Comparison of ENCODE assay signal across 8 cellular contexts in the genomic region with DNA sequence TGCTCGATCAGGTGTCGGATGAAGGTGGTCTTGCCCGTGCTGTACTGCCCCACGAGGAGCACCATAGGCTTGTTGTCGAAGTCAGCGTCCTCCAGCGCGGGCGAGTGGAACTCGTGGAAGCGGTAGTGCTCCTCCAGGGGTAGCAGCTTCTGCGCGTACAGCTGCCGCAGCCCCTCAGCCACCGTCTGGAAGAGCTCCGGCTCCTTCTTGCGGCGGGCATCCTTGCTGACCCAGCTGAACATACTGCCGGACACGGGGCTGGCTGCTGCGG. TPM values are rescaled to one million over a fixed set of nuclear protein-coding genes. Genes with fewer than 3 reads are reported as not detected.
A peak's percentile ranks its signal among the peaks of the same experiment; 100 is the strongest.
DNase-seq lines count a peak whose midpoint lies in the region; ATAC-seq, FAIRE-seq and TF ChIP-seq lines count a peak whose summit lies in the region.

No MANE protein-coding gene starts in this region.

- WGBS in small intestine, 3 donors = 0% methylated on average over 19 to 21 of the region's 21 CpGs

- H3K4me1 Mint-ChIP-seq in HFFc6 (ENCODE audit: low read depth) = peaks cover 55% of the 10 kb centered on the region
- H3K4me1 Mint-ChIP-seq in activated T-helper 1 cell treated with anti-CD3 and anti-CD28 coated beads, Interleukin-12 subunit alpha, Interleukin-12 subunit beta, Interleukin-2, Interleukin-4 antibody, amounts not matched to agents 30 ng/mL and 10 ng/mL and 1 ng/mL, durations not matched to agents 14 hours and 24 hours and 36 hours (ENCODE audit: low read depth) = peaks cover 68% of the 10 kb centered on the region

- DNase-seq in BJ (ENCODE audit: low read depth) (no peak), HFFc6 (no peak), right atrium auricular region (ENCODE audit: low spot score) (peak; percentile 72), small intestine (no peak), NCI-H774 (lab: John Stamatoyannopoulos, UW) (no peak), UCSD-AML1 (lab: John Stamatoyannopoulos, UW; ENCODE audit: unreplicated experiment) (no peak)
- DNase-seq in activated T-helper 1 cell treated with anti-CD3 and anti-CD28 coated beads, Interleukin-12 subunit alpha, Interleukin-12 subunit beta, Interleukin-2, Interleukin-4 antibody, amounts not matched to agents 30 ng/mL and 10 ng/mL and 1 ng/mL, durations not matched to agents 14 hours and 24 hours and 36 hours (ENCODE audit: low spot score) = no peak

- peaks cover 14% of the 10 kb centered on the region for H3K27me3 Mint-ChIP-seq in HFFc6 (ENCODE audit: insufficient read depth)
- H3K27me3 Mint-ChIP-seq in activated T-helper 1 cell treated with anti-CD3 and anti-CD28 coated beads, Interleukin-12 subunit alpha, Interleukin-12 subunit beta, Interleukin-2, Interleukin-4 antibody, amounts not matched to agents 30 ng/mL and 10 ng/mL and 1 ng/mL, durations not matched to agents 14 hours and 24 hours and 36 hours (ENCODE audit: insufficient read depth) = no peaks in the 10 kb centered on the region

- no peaks in the 10 kb centered on the region for H3K9me3 ChIP-seq in right atrium auricular region
- H3K9me3 ChIP-seq in small intestine (ENCODE audit: control insufficient read depth, low read depth) = no peaks in the 10 kb centered on the region

- CTCF ChIA-PET in BJ (lab: Yijun Ruan, JAX) = interaction anchor here (0.9 to 29.7 kb wide), 6 partner anchors 10 to 232 kb away, joined by 3 to 797 read pairs (median 4); a partner anchor contains a TSS

- FAIRE-seq in small intestine (lab: Jason Lieb, UNC) = no peak

- H3K4me3 Mint-ChIP-seq in HFFc6 = peak overlapping the region; percentile 99
- H3K4me3 Mint-ChIP-seq in activated T-helper 1 cell treated with anti-CD3 and anti-CD28 coated beads, Interleukin-12 subunit alpha, Interleukin-12 subunit beta, Interleukin-2, Interleukin-4 antibody, amounts not matched to agents 30 ng/mL and 10 ng/mL and 1 ng/mL, durations not matched to agents 14 hours and 24 hours and 36 hours = peak overlapping the region; percentile 99

- H3K9me3 Mint-ChIP-seq in HFFc6 = no peaks in the 10 kb centered on the region
- no peaks in the 10 kb centered on the region for H3K9me3 Mint-ChIP-seq in activated T-helper 1 cell treated with anti-CD3 and anti-CD28 coated beads, Interleukin-12 subunit alpha, Interleukin-12 subunit beta, Interleukin-2, Interleukin-4 antibody, amounts not matched to agents 30 ng/mL and 10 ng/mL and 1 ng/mL, durations not matched to agents 14 hours and 24 hours and 36 hours

- ATAC-seq in HG02884 (IDR thresholded peaks at IDR 0.05; ENCODE audit: unreplicated experiment) = no peak

- peak overlapping the region; percentile 89 to 90 for H3K27ac ChIP-seq in right atrium auricular region
- H3K27ac ChIP-seq in small intestine (ENCODE audit: low read depth in 1 of 2, low read length in 1 of 2) = peak overlapping the region; percentile 90 to 93

- no peak for TF ChIP-seq CTCF in BJ (IDR thresholded peaks at IDR 0.05; ENCODE audit: insufficient read depth, low read depth, low read length)
- no peak for TF ChIP-seq CTCF in HFFc6 (IDR thresholded peaks at IDR 0.05)
- TF ChIP-seq CTCF in right atrium auricular region (IDR thresholded peaks at IDR 0.05) = no peak

- H3K36me3 ChIP-seq in BJ (ENCODE audit: control insufficient read depth, insufficient read depth, low read length) = peaks cover 12% of the 10 kb centered on the region
- peaks cover 12% of the 10 kb centered on the region for H3K36me3 ChIP-seq in right atrium auricular region
- no peaks in the 10 kb centered on the region for H3K36me3 ChIP-seq in small intestine (ENCODE audit: control insufficient read depth in 2 of 2, insufficient read depth in 2 of 2, low read length in 2 of 2)

- H3K27me3 ChIP-seq in BJ (ENCODE audit: control insufficient read depth, insufficient read depth, low read length) (no peaks in the 10 kb centered on the region), right atrium auricular region (no peaks in the 10 kb centered on the region), small intestine (ENCODE audit: control insufficient read depth in 2 of 2, insufficient read depth in 2 of 2, low read length in 2 of 2) (no peaks in the 10 kb centered on the region)

- intact Hi-C loops in activated T-helper 1 cell treated with anti-CD3 and anti-CD28 coated beads, Interleukin-12 subunit alpha, Interleukin-12 subunit beta, Interleukin-2, Interleukin-4 antibody, amounts not matched to agents 30 ng/mL and 10 ng/mL and 1 ng/mL, durations not matched to agents 14 hours and 24 hours and 36 hours (cut with micrococcal nuclease) = loop anchor here (1.0 to 5.0 kb wide), 12 partner anchors 10 to 694 kb away; a partner anchor contains a TSS

- H3K27ac Mint-ChIP-seq in HFFc6 = peak overlapping the region; percentile 91
- H3K27ac Mint-ChIP-seq in activated T-helper 1 cell treated with anti-CD3 and anti-CD28 coated beads, Interleukin-12 subunit alpha, Interleukin-12 subunit beta, Interleukin-2, Interleukin-4 antibody, amounts not matched to agents 30 ng/mL and 10 ng/mL and 1 ng/mL, durations not matched to agents 14 hours and 24 hours and 36 hours = peak overlapping the region; percentile 79

- H3K4me1 ChIP-seq in right atrium auricular region (peaks cover 0 to 64% of the 10 kb centered on the region in 2 donors), small intestine (ENCODE audit: control insufficient read depth in 2 of 2, insufficient read depth in 1 of 2, low read depth in 1 of 2, low read length in 1 of 2) (peaks cover 5 to 9% of the 10 kb centered on the region in 2 donors)

- H3K36me3 Mint-ChIP-seq in HFFc6 (ENCODE audit: low read depth) = peaks cover 38% of the 10 kb centered on the region
- H3K36me3 Mint-ChIP-seq in activated T-helper 1 cell treated with anti-CD3 and anti-CD28 coated beads, Interleukin-12 subunit alpha, Interleukin-12 subunit beta, Interleukin-2, Interleukin-4 antibody, amounts not matched to agents 30 ng/mL and 10 ng/mL and 1 ng/mL, durations not matched to agents 14 hours and 24 hours and 36 hours (ENCODE audit: low read depth) = peaks cover 31% of the 10 kb centered on the region

- POLR2A ChIA-PET in BJ (lab: Charles Lee) = interaction anchor here (0.6 kb wide), 2 partner anchors 14 to 30 kb away, joined by 3 read pairs; no protein-coding TSS in a partner anchor

- H3K4me3 ChIP-seq in BJ (ENCODE audit: low read depth, low read length) (peak overlapping the region; percentile 77), right atrium auricular region (peak overlapping the region; percentile 84 to 87), small intestine (ENCODE audit: low read depth in 1 of 2, low read length in 2 of 2) (peak overlapping the region; percentile 88 to 97)

RNA-seq across cellular contexts. Expression of a gene that starts 0.3 kb away (rescaled TPM):
- polyA plus RNA-seq in BJ (2011; rRNA removed) (95.3 and 191 TPM in 2 replicates), small intestine (10 to 100 TPM; 31.3 to 35.9 (median 33.1) TPM)
- polyA minus RNA-seq in BJ (2011; rRNA and poly(A)+ RNA removed) = 145 and 165 TPM in 2 replicates
- total RNA-seq in HFFc6 (2021; fragmentation: NEBNext Ultra II Directional; extraction: Animal tissue kit (Norgen Biotek cat#: 25700)) = 100 to 1,000 TPM; 189 to 227 (median 197) TPM
- total RNA-seq in activated T-helper 1 cell treated with anti-CD3 and anti-CD28 coated beads, Interleukin-12 subunit alpha, Interleukin-12 subunit beta, Interleukin-2, Interleukin-4 antibody, amounts not matched to agents 30 ng/mL and 10 ng/mL and 1 ng/mL, durations not matched to agents 14 hours and 24 hours and 36 hours = 88.0 and 96.9 TPM in 2 replicates
- 10 to 100 TPM; 29.5 to 34.1 TPM for total RNA-seq in right atrium auricular region

RNA-seq across cellular contexts. Expression of a gene that starts 33.7 kb away (rescaled TPM):
- polyA plus RNA-seq in BJ (2011; rRNA removed) = 0.01 and 0.02 TPM in 2 replicates
- not detected in 2 replicates for polyA minus RNA-seq in BJ (2011; rRNA and poly(A)+ RNA removed)
- total RNA-seq in HFFc6 (2021; fragmentation: NEBNext Ultra II Directional; extraction: Animal tissue kit (Norgen Biotek cat#: 25700)) = under 1 TPM in 5 of 6 experiments, not detected in 1; 0.02 to 0.21 (median 0.05) TPM
- 0.29 and 0.44 TPM in 2 replicates for total RNA-seq in activated T-helper 1 cell treated with anti-CD3 and anti-CD28 coated beads, Interleukin-12 subunit alpha, Interleukin-12 subunit beta, Interleukin-2, Interleukin-4 antibody, amounts not matched to agents 30 ng/mL and 10 ng/mL and 1 ng/mL, durations not matched to agents 14 hours and 24 hours and 36 hours
- 1 to 10 TPM in 1 of 2 donors, under 1 TPM in 1; 0.33 to 1.0 TPM for total RNA-seq in right atrium auricular region
- polyA plus RNA-seq in small intestine = 10 to 100 TPM; 12.1 to 36.5 (median 27.0) TPM

RNA-seq across cellular contexts. Expression of a gene that starts 38.9 kb away (rescaled TPM):
- 3.7 and 7.0 TPM in 2 replicates for polyA plus RNA-seq in BJ (2011; rRNA removed)
- 7.3 and 9.2 TPM in 2 replicates for polyA minus RNA-seq in BJ (2011; rRNA and poly(A)+ RNA removed)
- 10 to 100 TPM; 19.0 to 21.7 (median 20.0) TPM for total RNA-seq in HFFc6 (2021; fragmentation: NEBNext Ultra II Directional; extraction: Animal tissue kit (Norgen Biotek cat#: 25700))
- 24.6 and 24.9 TPM in 2 replicates for total RNA-seq in activated T-helper 1 cell treated with anti-CD3 and anti-CD28 coated beads, Interleukin-12 subunit alpha, Interleukin-12 subunit beta, Interleukin-2, Interleukin-4 antibody, amounts not matched to agents 30 ng/mL and 10 ng/mL and 1 ng/mL, durations not matched to agents 14 hours and 24 hours and 36 hours
- total RNA-seq in right atrium auricular region = 10 to 100 TPM; 16.0 to 24.1 TPM
- 10 to 100 TPM; 18.0 to 35.7 (median 28.2) TPM for polyA plus RNA-seq in small intestine

RNA-seq across cellular contexts. Expression of a gene that starts 46.3 kb away (rescaled TPM):
- polyA plus RNA-seq in BJ (2011; rRNA removed) (16.0 and 18.5 TPM in 2 replicates), small intestine (10 to 100 TPM; 13.2 to 15.9 (median 14.0) TPM)
- polyA minus RNA-seq in BJ (2011; rRNA and poly(A)+ RNA removed) = 6.9 and 13.9 TPM in 2 replicates
- total RNA-seq in HFFc6 (2021; fragmentation: NEBNext Ultra II Directional; extraction: Animal tissue kit (Norgen Biotek cat#: 25700)) = 10 to 100 TPM; 16.2 to 28.1 (median 19.6) TPM
- total RNA-seq in activated T-helper 1 cell treated with anti-CD3 and anti-CD28 coated beads, Interleukin-12 subunit alpha, Interleukin-12 subunit beta, Interleukin-2, Interleukin-4 antibody, amounts not matched to agents 30 ng/mL and 10 ng/mL and 1 ng/mL, durations not matched to agents 14 hours and 24 hours and 36 hours = 7.3 and 14.0 TPM in 2 replicates
- total RNA-seq in right atrium auricular region = 10 to 100 TPM; 21.5 to 23.0 TPM

RNA-seq across cellular contexts. Expression of a gene that starts 57.5 kb away (rescaled TPM):
- polyA plus RNA-seq in BJ (2011; rRNA removed) = not detected in 2 replicates
- not detected in 2 replicates for polyA minus RNA-seq in BJ (2011; rRNA and poly(A)+ RNA removed)
- not detected for total RNA-seq in HFFc6 (2021; fragmentation: NEBNext Ultra II Directional; extraction: Animal tissue kit (Norgen Biotek cat#: 25700))
- total RNA-seq in activated T-helper 1 cell treated with anti-CD3 and anti-CD28 coated beads, Interleukin-12 subunit alpha, Interleukin-12 subunit beta, Interleukin-2, Interleukin-4 antibody, amounts not matched to agents 30 ng/mL and 10 ng/mL and 1 ng/mL, durations not matched to agents 14 hours and 24 hours and 36 hours = not detected in 2 replicates
- not detected for total RNA-seq in right atrium auricular region
- polyA plus RNA-seq in small intestine = under 1 TPM in 1 of 3 donors, not detected in 2; 0.13 TPM
